Comparison of ENCODE assay signal across 8 cellular contexts in the genomic region with DNA sequence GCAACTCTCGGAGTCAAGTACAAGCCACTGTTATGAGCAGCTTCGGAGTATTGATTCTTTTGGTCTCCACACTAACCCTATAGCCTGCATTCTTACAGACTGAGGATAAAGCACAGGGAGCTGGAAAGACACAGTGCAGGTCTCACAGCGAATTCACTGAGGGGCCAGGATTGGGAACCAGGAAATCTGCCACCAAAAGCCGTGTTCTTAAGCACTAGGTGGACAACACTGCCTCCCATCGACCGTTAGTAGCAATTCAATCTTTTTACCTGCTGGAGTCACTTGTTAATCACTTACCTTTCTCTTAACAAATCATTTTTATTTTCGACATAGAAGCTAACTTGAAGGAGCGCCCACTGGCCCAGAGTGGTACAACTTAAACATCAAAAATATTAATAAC. TPM values are rescaled to one million over a fixed set of nuclear protein-coding genes. Genes with fewer than 3 reads are reported as not detected.
DNase-seq lines count a peak whose midpoint lies in the region; ATAC-seq and TF ChIP-seq lines count a peak whose summit lies in the region.

No MANE protein-coding gene starts in this region.

- H3K4me1 Mint-ChIP-seq in MCF 10A (ENCODE audit: insufficient read depth, unreplicated experiment) (no peaks in the 10 kb centered on the region), memory B cell (no peaks in the 10 kb centered on the region)

- peak in 1 of 8 donors; percentile 31 for ATAC-seq in heart right ventricle
- no peak for ATAC-seq in left ventricle myocardium superior
- peak; percentile 53 for ATAC-seq in memory B cell (ENCODE audit: low read depth)
- no peak for ATAC-seq in GM21717 (IDR thresholded peaks at IDR 0.05; ENCODE audit: unreplicated experiment)

- no peak overlapping the region for H3K27ac ChIP-seq in heart right ventricle

- CTCF ChIA-PET in MCF 10A (lab: Yijun Ruan, JAX): interaction anchor here (0.6 to 3.4 kb wide), 12 partner anchors 8 to 329 kb away, joined by 3 to 15 read pairs (median 6); partner anchors contain the start of gene DMKN

- H3K9me3 Mint-ChIP-seq in MCF 10A (ENCODE audit: unreplicated experiment): no peaks in the 10 kb centered on the region
- peaks cover 1% of the 10 kb centered on the region for H3K9me3 Mint-ChIP-seq in memory B cell

- 24 to 28% methylated on average over 8 of the region's 8 CpGs for WGBS in heart right ventricle, 2 donors

- H3K36me3 ChIP-seq in heart right ventricle: no peaks in the 10 kb centered on the region

- POLR2A ChIA-PET in MCF 10A (lab: Yijun Ruan, JAX): no interaction called here

- H3K36me3 Mint-ChIP-seq in MCF 10A (ENCODE audit: insufficient read depth, unreplicated experiment) (no peaks in the 10 kb centered on the region), memory B cell (no peaks in the 10 kb centered on the region)

- H3K4me3 Mint-ChIP-seq in MCF 10A (ENCODE audit: unreplicated experiment) (no peak overlapping the region), memory B cell (no peak overlapping the region)

- H3K27me3 Mint-ChIP-seq in MCF 10A (ENCODE audit: insufficient read depth, unreplicated experiment): peaks cover 11% of the 10 kb centered on the region
- H3K27me3 Mint-ChIP-seq in memory B cell: peaks cover 10% of the 10 kb centered on the region

- H3K9me3 ChIP-seq in heart right ventricle: no peaks in the 10 kb centered on the region

- peak in 7 of 9 donors; percentile 30 to 56 (median 43) for TF ChIP-seq CTCF in heart right ventricle (IDR thresholded peaks at IDR 0.05)
- peak; percentile 54 for TF ChIP-seq CTCF in MCF 10A (IDR thresholded peaks at IDR 0.05; ENCODE audit: unreplicated experiment)

- DNase-seq in heart right ventricle (no peak), left ventricle myocardium superior (no peak), NCI-H146 (lab: John Stamatoyannopoulos, UW) (peak; percentile 28), MCF 10A (ENCODE audit: unreplicated experiment) (peak; percentile 61), memory B cell (ENCODE audit: low spot score in 2 of 2) (peak in 1 of 2 donors; percentile 28), H4 (ENCODE audit: low spot score) (no peak), NK-92 (lab: John Stamatoyannopoulos, UW; ENCODE audit: unreplicated experiment) (no peak)

- H3K27ac Mint-ChIP-seq in MCF 10A (ENCODE audit: low read depth, unreplicated experiment) (no peak overlapping the region), memory B cell (no peak overlapping the region)

- H3K4me1 ChIP-seq in heart right ventricle: no peaks in the 10 kb centered on the region

- intact Hi-C loops in heart right ventricle (cut with DNase I): no loop called here
- intact Hi-C loops in left ventricle myocardium superior (cut with micrococcal nuclease): no loop called here
- intact Hi-C loops in MCF 10A (cut with micrococcal nuclease): no loop called here

- peaks cover 0 to 29% (median 14%) of the 10 kb centered on the region in 7 donors for H3K27me3 ChIP-seq in heart right ventricle

- no TSS peak for BruUV-seq in MCF 10A (replicated peaks; lab: Mats Ljungman, UMichigan)

- no peak overlapping the region for H3K4me3 ChIP-seq in heart right ventricle

RNA-seq across cellular contexts. Expression of gene PMIS2, which starts 6.3 kb away (rescaled TPM):
- total RNA-seq in heart right ventricle (not detected), left ventricle myocardium superior (not detected), MCF 10A (2022) (not detected in 2 replicates)
- polyA plus RNA-seq in heart right ventricle: not detected
- total RNA-seq in H4 (2014; rRNA removed; shearing (Covaris generic)): not detected in 2 replicates

RNA-seq across cellular contexts. Expression of gene HAUS5, which starts 20.3 kb away (rescaled TPM):
- total RNA-seq in heart right ventricle: 1 to 10 TPM; 3.2 to 9.3 (median 4.7) TPM
- 10 to 100 TPM in 1 of 2 donors, 1 to 10 TPM in 1; 4.3 to 14.1 TPM for polyA plus RNA-seq in heart right ventricle
- total RNA-seq in left ventricle myocardium superior: 3.9 TPM
- 6.3 and 10.6 TPM in 2 replicates for total RNA-seq in MCF 10A (2022)
- 17.2 and 22.7 TPM in 2 replicates for total RNA-seq in H4 (2014; rRNA removed; shearing (Covaris generic))

RNA-seq across cellular contexts. Expression of gene ATP4A, which starts 28.8 kb away (rescaled TPM):
- total RNA-seq in heart right ventricle (not detected), left ventricle myocardium superior (not detected), MCF 10A (2022) (not detected in 2 replicates)
- not detected for polyA plus RNA-seq in heart right ventricle
- not detected in 2 replicates for total RNA-seq in H4 (2014; rRNA removed; shearing (Covaris generic))

RNA-seq across cellular contexts. Expression of gene RBM42, which starts 36.6 kb away (rescaled TPM):
- total RNA-seq in heart right ventricle: 10 to 100 TPM; 43.5 to 57.8 (median 53.2) TPM
- polyA plus RNA-seq in heart right ventricle: 10 to 100 TPM; 76.3 to 93.1 TPM
- 51.0 TPM for total RNA-seq in left ventricle myocardium superior
- 84.2 and 87.7 TPM in 2 replicates for total RNA-seq in MCF 10A (2022)
- 135 and 156 TPM in 2 replicates for total RNA-seq in H4 (2014; rRNA removed; shearing (Covaris generic))

RNA-seq across cellular contexts. Expression of gene TMEM147, which starts 46.8 kb away (rescaled TPM):
- total RNA-seq in heart right ventricle: 100 to 1,000 TPM in 3 of 10 donors, 10 to 100 TPM in 7; 62.8 to 103 (median 74.7) TPM
- 100 to 1,000 TPM in 1 of 2 donors, 10 to 100 TPM in 1; 78.0 to 229 TPM for polyA plus RNA-seq in heart right ventricle
- 84.4 TPM for total RNA-seq in left ventricle myocardium superior
- 110 and 123 TPM in 2 replicates for total RNA-seq in MCF 10A (2022)
- total RNA-seq in H4 (2014; rRNA removed; shearing (Covaris generic)): 306 and 341 TPM in 2 replicates

Comparison
In these comparisons a context has a peak if more than half of its experiments do, and no peak if none do; other contexts are left out.
1. DNase-seq: peak in NCI-H146 (single experiment) and MCF 10A (single experiment); none in heart right ventricle (0 of 2), left ventricle myocardium superior (single experiment), H4 (single experiment) and NK-92 (single experiment).